In genomic region chr2:987789-988188, GRCh38 we compare ENCODE assay signal across 27 cellular contexts. TPM values are rescaled to one million over a fixed set of nuclear protein-coding genes. Genes with fewer than 3 reads are reported as not detected.
"Had no signal": no experiment of that assay in that cellular context is flagged by ENCODE, and none has a peak within 500 bp of the region (broad histone marks: within the 10 kb centered on the region; RNA-seq: fewer than 3 reads in every experiment).

No MANE protein-coding gene starts in this region.

- H3K9me3 ChIP-seq: colonic mucosa, esophagus squamous epithelium, gastrocnemius medialis, heart right ventricle, left lung, lower lobe of right lung, mucosa of descending colon had no signal

- H3K27ac Mint-ChIP-seq: dendritic cell treated with granulocyte-macrophage colony-stimulating factor and Interleukin-4, amounts not matched to agents 40 ng/mL and 50 ng/mL, for 4 days; effector memory CD8-positive, alpha-beta T cell; mesothelial cell of epicardium had no signal

- DNase-seq: colonic mucosa; cortex of kidney; effector CD8-positive, alpha-beta T cell; effector memory CD8-positive, alpha-beta T cell; endodermal cell; erythroblast; esophagus squamous epithelium; foreskin fibroblast; foreskin melanocyte; gastrocnemius medialis; glutamatergic neuron; head of caudate nucleus; heart right ventricle; hippocampal formation; left cardiac atrium; left ventricle myocardium superior; lower lobe of right lung; mesenchymal stem cell; mucosa of descending colon had no signal

- H3K4me1 ChIP-seq: colonic mucosa, esophagus squamous epithelium, gastrocnemius medialis, heart right ventricle, left lung, lower lobe of right lung had no signal

- H3K27me3 ChIP-seq: colonic mucosa, gastrocnemius medialis had no signal

- H3K4me3 Mint-ChIP-seq: dendritic cell treated with granulocyte-macrophage colony-stimulating factor and Interleukin-4, amounts not matched to agents 40 ng/mL and 50 ng/mL, for 4 days; effector memory CD8-positive, alpha-beta T cell; endodermal cell; mesothelial cell of epicardium had no signal

- H3K27me3 Mint-ChIP-seq: dendritic cell treated with granulocyte-macrophage colony-stimulating factor and Interleukin-4, amounts not matched to agents 40 ng/mL and 50 ng/mL, for 4 days had no signal

- H3K9me3 Mint-ChIP-seq: dendritic cell treated with granulocyte-macrophage colony-stimulating factor and Interleukin-4, amounts not matched to agents 40 ng/mL and 50 ng/mL, for 4 days; effector memory CD8-positive, alpha-beta T cell; endodermal cell had no signal

- H3K36me3 ChIP-seq: colonic mucosa, esophagus squamous epithelium, gastrocnemius medialis, heart right ventricle, left lung, lower lobe of right lung had no signal

- H3K27ac ChIP-seq: colonic mucosa, epithelial cell of prostate, esophagus squamous epithelium, gastrocnemius medialis, heart right ventricle, left lung, lower lobe of right lung had no signal

- H3K36me3 Mint-ChIP-seq: mesothelial cell of epicardium had no signal

- H3K4me3 ChIP-seq: colonic mucosa, esophagus squamous epithelium, gastrocnemius medialis, heart right ventricle, left lung, lower lobe of right lung, mucosa of descending colon had no signal

- ATAC-seq: effector memory CD8-positive, alpha-beta T cell; esophagus mucosa; gastrocnemius medialis; heart right ventricle; left cardiac atrium; left lung; left ventricle myocardium superior; lower lobe of right lung; mucosa of descending colon had no signal

RNA-seq across cellular contexts. Expression of gene SNTG2, which starts 37.1 kb away (rescaled TPM):
- total RNA-seq: dermis microvascular lymphatic vessel endothelial cell, mesothelial cell of epicardium, myocyte had no signal
- polyA plus RNA-seq: keratinocyte had no signal
